Comparison of ENCODE assay signal across 8 cellular contexts in the genomic region with DNA sequence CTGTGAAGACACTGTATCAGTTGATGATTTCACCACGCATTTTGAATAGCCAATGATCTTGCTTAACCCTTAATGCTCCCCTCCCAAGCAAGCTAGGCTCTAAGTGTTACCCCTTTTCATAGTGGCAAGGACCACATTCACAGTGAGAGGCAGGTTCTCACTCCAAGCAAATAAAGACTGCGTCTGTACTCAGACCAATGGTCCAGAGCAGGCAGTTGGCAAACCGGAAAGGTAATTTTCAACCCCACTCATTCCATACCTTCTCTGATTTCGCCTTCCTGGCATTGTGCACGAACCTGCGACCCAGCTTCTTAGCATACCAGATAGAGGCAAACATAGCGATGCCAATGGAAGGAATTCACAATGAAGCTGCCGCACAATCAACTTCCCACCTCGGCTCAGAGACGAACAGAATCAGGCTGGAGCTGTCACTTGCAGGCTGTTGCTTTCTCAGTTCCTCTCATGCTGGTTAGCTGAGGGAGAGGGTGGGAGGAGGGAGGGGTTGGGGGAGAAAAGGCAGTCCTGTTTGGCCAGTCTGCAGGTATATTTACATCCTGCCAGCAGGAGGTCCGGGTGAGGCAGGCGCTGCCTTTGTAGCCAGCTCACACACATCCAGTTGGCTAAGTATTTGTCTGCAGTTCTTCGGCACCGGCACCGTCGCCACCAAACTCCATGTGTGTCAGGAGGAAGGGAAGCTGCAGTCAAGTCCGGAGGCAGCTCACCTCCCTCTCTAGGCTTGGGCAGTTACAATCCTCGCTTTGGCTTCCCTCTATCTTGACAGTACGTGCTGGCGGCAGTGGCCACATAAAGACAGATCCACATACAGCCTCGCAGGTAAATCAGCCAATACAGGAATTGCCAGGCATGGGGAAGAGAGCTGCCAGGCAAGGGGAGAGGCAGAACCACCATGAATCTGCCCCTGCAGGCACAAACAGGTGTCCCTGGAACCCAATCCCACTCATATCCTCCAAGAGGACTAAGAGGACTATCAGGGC.
A peak's percentile ranks its signal among the peaks of the same experiment; 100 is the strongest.
DNase-seq lines count a peak whose midpoint lies in the region; ATAC-seq, FAIRE-seq and TF ChIP-seq lines count a peak whose summit lies in the region.

No MANE protein-coding gene starts in this region.

- H3K4me3 ChIP-seq in endodermal cell (ENCODE audit: low read length) (peak overlapping the region; percentile 79), parathyroid adenoma (ENCODE audit: low read depth, low read length) (peak overlapping the region; percentile 9), spleen (peak overlapping the region in 1 of 8 donors; percentile 18)

- H3K4me1 ChIP-seq in endodermal cell (ENCODE audit: control insufficient read depth, insufficient read depth, low read length) (peaks cover 7% of the 10 kb centered on the region), parathyroid adenoma (no peaks in the 10 kb centered on the region), spleen (peaks cover 0 to 7% (median 0%) of the 10 kb centered on the region in 6 donors)

- H3K4me1 Mint-ChIP-seq in endodermal cell, result peaks cover 34% of the 10 kb centered on the region
- no peaks in the 10 kb centered on the region for H3K4me1 Mint-ChIP-seq in activated T-cell treated with anti-CD3 and anti-CD28 coated beads, Interleukin-2, amount 50 U/mL, for 72 hours (ENCODE audit: low read depth)

- peaks cover 2% of the 10 kb centered on the region for H3K27me3 Mint-ChIP-seq in endodermal cell (ENCODE audit: insufficient read depth)
- H3K27me3 Mint-ChIP-seq in activated T-cell treated with anti-CD3 and anti-CD28 coated beads, Interleukin-2, amount 50 U/mL, for 72 hours (ENCODE audit: low read depth), result no peaks in the 10 kb centered on the region

- H3K27ac Mint-ChIP-seq in endodermal cell, result peak overlapping the region; percentile 83
- H3K27ac Mint-ChIP-seq in activated T-cell treated with anti-CD3 and anti-CD28 coated beads, Interleukin-2, amount 50 U/mL, for 72 hours, result no peak overlapping the region

- peak overlapping the region; percentile 57 for H3K4me3 Mint-ChIP-seq in endodermal cell
- H3K4me3 Mint-ChIP-seq in activated T-cell treated with anti-CD3 and anti-CD28 coated beads, Interleukin-2, amount 50 U/mL, for 72 hours, result no peak overlapping the region

- 9 to 16% methylated on average over 3 to 21 of the region's 21 CpGs for WGBS in endodermal cell (ENCODE audit: insufficient coverage in 1 of 2, insufficient read length in 1 of 2), 2 experiments
- 8 to 15% (median 10%) methylated on average over 21 of the region's 21 CpGs for WGBS in spleen, 5 donors

- TF ChIP-seq CTCF in endodermal cell (conservative IDR thresholded peaks at IDR 0.05) (peak; percentile 11), parathyroid adenoma (IDR thresholded peaks at IDR 0.05) (no peak), spleen (IDR thresholded peaks at IDR 0.05 in 8 of 11, conservative IDR thresholded peaks at IDR 0.05 in 3 of 11) (no peak)

- peak; percentile 51 for FAIRE-seq in GM18507 (lab: Jason Lieb, UNC)

- peak; percentile 75 for ATAC-seq in HG02571 (IDR thresholded peaks at IDR 0.05; ENCODE audit: unreplicated experiment)
- no peak for ATAC-seq in activated T-cell treated with anti-CD3 and anti-CD28 coated beads, Interleukin-2, amount 50 U/mL, for 72 hours (replicated peaks in 1 of 2)

- no peak overlapping the region for H3K4me2 ChIP-seq in parathyroid adenoma (ENCODE audit: low read length)

- no peaks in the 10 kb centered on the region for H3K27me3 ChIP-seq in endodermal cell (ENCODE audit: control insufficient read depth, insufficient read depth, low read length, poor library complexity, severe bottlenecking)
- H3K27me3 ChIP-seq in parathyroid adenoma (ENCODE audit: control insufficient read depth, insufficient read depth, low read length), result no peaks in the 10 kb centered on the region
- H3K27me3 ChIP-seq in spleen (replicated peaks in 1 of 7), result no peaks in the 10 kb centered on the region

- no peak for TF ChIP-seq POLR2A in spleen (IDR thresholded peaks at IDR 0.05)

- intact Hi-C loops in spleen (cut with DNase I; ENCODE audit: low total_unique reads), result no loop called here

- peak overlapping the region; percentile 38 for H2AFZ ChIP-seq in parathyroid adenoma

- H3K36me3 ChIP-seq in endodermal cell (ENCODE audit: control insufficient read depth, insufficient read depth, low read length) (no peaks in the 10 kb centered on the region), parathyroid adenoma (ENCODE audit: control insufficient read depth, insufficient read depth, low read length) (no peaks in the 10 kb centered on the region), spleen (no peaks in the 10 kb centered on the region)

- no peak overlapping the region for H3K9ac ChIP-seq in endodermal cell (ENCODE audit: extremely low read depth, low read length, poor library complexity, severe bottlenecking)
- no peak overlapping the region for H3K9ac ChIP-seq in parathyroid adenoma

- DNase-seq in GM18507 (ENCODE audit: extremely low spot score, insufficient read length, low read depth), result peak; percentile 2
- peak; percentile 69 for DNase-seq in NCI-H2081 treated with DMSO at 0.1 percent for 48 hours (lab: John Stamatoyannopoulos, UW)
- peak; percentile 96 for DNase-seq in endodermal cell
- DNase-seq in activated T-cell treated with anti-CD3 and anti-CD28 coated beads, Interleukin-2, amount 50 U/mL, for 72 hours, result no peak
- DNase-seq in spleen, result no peak
- DNase-seq in activated CD4-positive, alpha-beta T cell treated with anti-CD3 and anti-CD28 coated beads, Interleukin-2, amount 50 U/mL, for 48 hours, result no peak

- H3K36me3 Mint-ChIP-seq in endodermal cell (ENCODE audit: low read depth), result no peaks in the 10 kb centered on the region
- peaks cover 2 to 3% of the 10 kb centered on the region in 2 donors for H3K36me3 Mint-ChIP-seq in activated T-cell treated with anti-CD3 and anti-CD28 coated beads, Interleukin-2, amount 50 U/mL, for 72 hours (ENCODE audit: insufficient read depth in 2 of 2)

- no peak overlapping the region for H3K27ac ChIP-seq in endodermal cell (ENCODE audit: low read depth, low read length)
- no peak overlapping the region for H3K27ac ChIP-seq in parathyroid adenoma
- H3K27ac ChIP-seq in spleen, result no peak overlapping the region

- H3K9me3 ChIP-seq in endodermal cell (ENCODE audit: control insufficient read depth, low read length) (no peaks in the 10 kb centered on the region), parathyroid adenoma (ENCODE audit: control insufficient read depth, low read length) (no peaks in the 10 kb centered on the region), spleen (peaks cover 0 to 10% (median 4%) of the 10 kb centered on the region in 8 donors)

- peaks cover 5% of the 10 kb centered on the region for H3K9me3 Mint-ChIP-seq in endodermal cell
- H3K9me3 Mint-ChIP-seq in activated T-cell treated with anti-CD3 and anti-CD28 coated beads, Interleukin-2, amount 50 U/mL, for 72 hours, result peaks cover 4 to 6% of the 10 kb centered on the region in 2 donors

- H3K79me2 ChIP-seq in parathyroid adenoma, result no peaks in the 10 kb centered on the region

Comparison
In these comparisons a context has a peak if more than half of its experiments do, and no peak if none do; other contexts are left out.
1. DNase-seq: peak in GM18507 (single experiment), NCI-H2081 treated with DMSO at 0.1 percent for 48 hours (single experiment) and endodermal cell (single experiment); none in activated T-cell treated with anti-CD3 and anti-CD28 coated beads, Interleukin-2, amount 50 U/mL, for 72 hours (0 of 2), spleen (single experiment) and activated CD4-positive, alpha-beta T cell treated with anti-CD3 and anti-CD28 coated beads, Interleukin-2, amount 50 U/mL, for 48 hours (0 of 2).